8 cellular contexts compared by ENCODE assay signal in the genomic region with DNA sequence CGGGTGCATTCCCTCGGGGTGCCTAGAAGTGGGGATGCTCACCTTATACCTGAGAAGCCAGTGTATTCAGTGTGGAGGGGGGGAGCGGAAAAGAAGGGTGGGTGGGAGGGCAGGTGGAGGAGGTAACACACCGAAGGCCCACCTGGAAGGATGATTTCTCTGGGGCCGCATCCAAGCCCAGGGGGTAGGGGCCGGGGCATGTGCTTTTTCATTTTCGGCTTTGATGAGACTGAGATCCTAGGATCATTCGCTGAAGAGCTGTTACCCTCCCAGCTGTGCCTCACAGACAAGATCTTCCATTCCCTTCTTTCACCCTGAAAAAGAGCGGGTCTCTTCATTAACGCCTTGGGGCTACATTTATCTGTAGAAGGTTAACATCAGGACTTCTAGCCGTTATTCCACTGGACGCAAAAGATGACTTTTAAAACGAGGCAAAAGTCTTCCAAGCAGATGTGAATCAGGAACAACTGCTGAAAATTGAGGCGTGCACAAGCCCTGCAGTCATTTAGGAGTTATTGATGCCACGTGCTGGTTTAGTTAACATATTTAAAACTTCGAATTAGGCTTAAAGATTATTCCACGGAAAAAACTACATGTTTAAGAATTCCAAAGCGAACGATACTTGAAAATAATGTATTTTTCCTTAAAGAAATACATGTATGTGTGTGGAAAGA. TPM values are rescaled to one million over a fixed set of nuclear protein-coding genes. Genes with fewer than 3 reads are reported as not detected.
DNase-seq lines count a peak whose midpoint lies in the region; ATAC-seq and TF ChIP-seq lines count a peak whose summit lies in the region.

No MANE protein-coding gene starts in this region.

- no peak overlapping the region for H3K27ac ChIP-seq in transverse colon

- TF ChIP-seq CTCF in kidney epithelial cell (IDR thresholded peaks at IDR 0.05; ENCODE audit: insufficient read depth, low read length, poor library complexity, severe bottlenecking) (no peak), transverse colon (IDR thresholded peaks at IDR 0.05) (no peak)

- H3K27me3 ChIP-seq in kidney epithelial cell (ENCODE audit: control insufficient read depth, insufficient read depth, low read length) (no peaks in the 10 kb centered on the region), transverse colon (peaks cover 12% of the 10 kb centered on the region)

- H3K9me3 ChIP-seq in transverse colon = no peaks in the 10 kb centered on the region

- CTCF ChIA-PET in activated CD8-positive, alpha-beta T cell treated with anti-CD3 and anti-CD28 coated beads, Interleukin-2, amount 10 ng/mL, durations not matched to agents 7 days and 5 days (lab: Charles Lee) = no interaction called here

- H3K4me1 ChIP-seq in transverse colon = peaks cover 7 to 17% (median 15%) of the 10 kb centered on the region in 4 donors

- POLR2A ChIA-PET in activated CD8-positive, alpha-beta T cell treated with anti-CD3 and anti-CD28 coated beads, Interleukin-2, amount 10 ng/mL, durations not matched to agents 7 days and 5 days (lab: Charles Lee) = no interaction called here

- no peak for TF ChIP-seq EP300 in transverse colon (IDR thresholded peaks at IDR 0.05; ENCODE audit: low read depth)

- in situ Hi-C loops in transverse colon (cut with MboI; ENCODE audit: low pct_ligation_motif_present in 1 of 4, low pct_unique_long_range_greater_than_20kb in 1 of 4, low sequenced_read_pairs in 3 of 4) = no loop called here

- no peak for DNase-seq in activated T-cell treated with anti-CD3 and anti-CD28 coated beads, Interleukin-2, amount 50 U/mL, for 24 hours
- DNase-seq in activated T-cell treated with anti-CD3 and anti-CD28 coated beads for 4 hours (no peak), kidney epithelial cell (ENCODE audit: low read depth) (no peak), transverse colon (no peak), SKM-1 (lab: John Stamatoyannopoulos, UW; ENCODE audit: unreplicated experiment) (no peak), NCI-H82 treated with DMSO at 0.1 percent for 48 hours (lab: John Stamatoyannopoulos, UW; ENCODE audit: unreplicated experiment) (no peak)
- no peak for DNase-seq in activated CD8-positive, alpha-beta T cell treated with anti-CD3 and anti-CD28 coated beads, Interleukin-2, amount 10 ng/mL, durations not matched to agents 7 days and 5 days

- intact Hi-C loops in transverse colon (cut with DNase I; ENCODE audit: low total_unique reads) = no loop called here

- H3K9me3 Mint-ChIP-seq in activated T-cell treated with anti-CD3 and anti-CD28 coated beads, Interleukin-2, amount 50 U/mL, for 24 hours = no peaks in the 10 kb centered on the region
- no peaks in the 10 kb centered on the region for H3K9me3 Mint-ChIP-seq in activated CD8-positive, alpha-beta T cell treated with anti-CD3 and anti-CD28 coated beads, Interleukin-2, amount 10 ng/mL, durations not matched to agents 7 days and 5 days (ENCODE audit: insufficient read depth)

- H3K4me3 Mint-ChIP-seq in activated T-cell treated with anti-CD3 and anti-CD28 coated beads, Interleukin-2, amount 50 U/mL, for 24 hours = peak overlapping the region; percentile 78
- peak overlapping the region; percentile 74 for H3K4me3 Mint-ChIP-seq in activated CD8-positive, alpha-beta T cell treated with anti-CD3 and anti-CD28 coated beads, Interleukin-2, amount 10 ng/mL, durations not matched to agents 7 days and 5 days

- H3K4me3 ChIP-seq in kidney epithelial cell (ENCODE audit: low read depth, low read length) (peak overlapping the region; percentile 57), transverse colon (peak overlapping the region in 3 of 4 donors; percentile 50 to 76 (median 60))

- H3K27ac Mint-ChIP-seq in activated T-cell treated with anti-CD3 and anti-CD28 coated beads, Interleukin-2, amount 50 U/mL, for 24 hours = no peak overlapping the region
- H3K27ac Mint-ChIP-seq in activated CD8-positive, alpha-beta T cell treated with anti-CD3 and anti-CD28 coated beads, Interleukin-2, amount 10 ng/mL, durations not matched to agents 7 days and 5 days = no peak overlapping the region

- no peaks in the 10 kb centered on the region for H3K36me3 Mint-ChIP-seq in activated T-cell treated with anti-CD3 and anti-CD28 coated beads, Interleukin-2, amount 50 U/mL, for 24 hours (ENCODE audit: low read depth)
- H3K36me3 Mint-ChIP-seq in activated CD8-positive, alpha-beta T cell treated with anti-CD3 and anti-CD28 coated beads, Interleukin-2, amount 10 ng/mL, durations not matched to agents 7 days and 5 days (ENCODE audit: low read depth) = no peaks in the 10 kb centered on the region

- 34 to 42% methylated on average over 12 to 17 of the region's 19 CpGs for WGBS in transverse colon (ENCODE audit: low coverage in 1 of 2), 2 donors

- peaks cover 12% of the 10 kb centered on the region for H3K4me1 Mint-ChIP-seq in activated T-cell treated with anti-CD3 and anti-CD28 coated beads, Interleukin-2, amount 50 U/mL, for 24 hours (ENCODE audit: low read depth)
- H3K4me1 Mint-ChIP-seq in activated CD8-positive, alpha-beta T cell treated with anti-CD3 and anti-CD28 coated beads, Interleukin-2, amount 10 ng/mL, durations not matched to agents 7 days and 5 days (ENCODE audit: low read depth) = peaks cover 15% of the 10 kb centered on the region

- H3K27me3 Mint-ChIP-seq in activated T-cell treated with anti-CD3 and anti-CD28 coated beads, Interleukin-2, amount 50 U/mL, for 24 hours = peaks cover 18% of the 10 kb centered on the region
- H3K27me3 Mint-ChIP-seq in activated CD8-positive, alpha-beta T cell treated with anti-CD3 and anti-CD28 coated beads, Interleukin-2, amount 10 ng/mL, durations not matched to agents 7 days and 5 days (ENCODE audit: low read depth) = peaks cover 16% of the 10 kb centered on the region

- no peak for TF ChIP-seq POLR2A in transverse colon (IDR thresholded peaks at IDR 0.05)

- ATAC-seq in activated CD8-positive, alpha-beta T cell treated with anti-CD3 and anti-CD28 coated beads, Interleukin-2, amount 10 ng/mL, durations not matched to agents 7 days and 5 days = no peak
- ATAC-seq in HG02588 (IDR thresholded peaks at IDR 0.05; ENCODE audit: unreplicated experiment) = no peak

- H3K36me3 ChIP-seq in kidney epithelial cell (ENCODE audit: control insufficient read depth, insufficient read depth, low read length) = no peaks in the 10 kb centered on the region
- no peaks in the 10 kb centered on the region for H3K36me3 ChIP-seq in transverse colon

RNA-seq across cellular contexts. Expression of a gene that starts 1.1 kb away (rescaled TPM):
- 10 to 100 TPM; 12.5 to 13.8 TPM for total RNA-seq in activated CD8-positive, alpha-beta T cell treated with anti-CD3 and anti-CD28 coated beads, Interleukin-2, amount 10 ng/mL, durations not matched to agents 7 days and 5 days
- 12.3 and 20.1 TPM in 2 replicates for total RNA-seq in kidney epithelial cell
- 100 to 1,000 TPM in 3 of 4 donors, 10 to 100 TPM in 1; 82.6 to 304 (median 190) TPM for total RNA-seq in transverse colon
